ENCODE assay signal across 8 cellular contexts in the genomic region with DNA sequence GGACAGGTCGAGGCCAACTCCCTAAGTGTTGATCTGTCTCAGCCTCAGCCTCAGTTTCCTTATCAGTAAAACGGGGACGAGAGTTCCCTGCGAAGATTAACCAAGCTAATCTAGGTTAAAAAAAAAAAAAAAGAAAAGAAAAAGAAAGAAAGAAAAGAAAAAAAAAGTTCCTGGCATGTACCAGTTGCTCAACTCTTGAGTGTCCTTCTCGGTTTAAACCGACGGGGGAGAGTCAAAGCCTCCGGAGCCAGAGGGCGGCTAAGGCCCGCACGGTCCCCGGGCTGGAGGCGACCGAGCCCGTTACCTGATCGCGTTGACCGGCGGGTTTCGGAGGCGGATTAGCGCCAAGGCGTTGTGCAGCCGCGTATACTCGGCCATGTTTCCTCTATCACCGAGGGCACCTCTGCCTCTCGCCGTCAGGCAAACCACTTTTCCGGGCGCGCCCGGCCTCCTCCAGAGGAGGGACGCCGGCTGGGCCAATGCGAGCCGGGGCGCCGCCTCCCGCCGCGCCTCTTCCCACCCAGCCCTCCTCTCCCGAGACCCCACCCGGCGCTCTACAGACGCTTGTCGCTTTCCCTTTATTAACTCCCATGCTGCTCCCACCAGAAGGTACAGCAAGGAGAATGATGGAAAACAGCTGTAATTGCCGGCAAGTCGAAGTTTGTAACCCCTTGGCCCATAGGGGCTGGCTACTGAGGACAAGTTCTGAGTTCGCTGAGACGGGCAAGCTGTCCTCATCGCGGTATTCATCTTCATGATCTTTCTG. TPM values are rescaled to one million over a fixed set of nuclear protein-coding genes. Genes with fewer than 3 reads are reported as not detected.
A peak's percentile ranks its signal among the peaks of the same experiment; 100 is the strongest.
DNase-seq lines count a peak whose midpoint lies in the region; ATAC-seq and TF ChIP-seq lines count a peak whose summit lies in the region.

Gene EHHADH (minus strand): TSS at position 405 of the 766 bp plus-strand sequence. CDS start 27 bp downstream, at position 378.

- DNase-seq in GM12865 (ENCODE audit: low read depth) = peak; percentile 74
- peak; percentile 66 for DNase-seq in NCI-H748 (lab: John Stamatoyannopoulos, UW; ENCODE audit: unreplicated experiment)
- peak; percentile 56 for DNase-seq in activated CD8-positive, alpha-beta memory T cell treated with anti-CD3 and anti-CD28 coated beads, Interleukin-2, amount 50 U/mL, for 4 hours
- DNase-seq in epidermal melanocyte (ENCODE audit: insufficient read length, low spot score) = peak; percentile 77
- DNase-seq in middle frontal gyrus (ENCODE audit: extremely low spot score, low spot score) = peak; percentile 5
- DNase-seq in stimulated activated CD8-positive, alpha-beta memory T cell treated with anti-CD3 and anti-CD28 coated beads, Interleukin-2, amount 100 ng/mL, for 48 hours (ENCODE audit: low read depth in 2 of 2) = peak; percentile 49 to 50
- no peak for DNase-seq in Karpas-422

- peak within 1 kb of the TSS; percentile 55 for H3K4me3 ChIP-seq in GM12865 (ENCODE audit: low read depth, low read length)
- no peak within 1 kb of the TSS for H3K4me3 ChIP-seq in Karpas-422 (ENCODE audit: low read length)

- no peaks in the 10 kb centered on the region for H3K4me1 ChIP-seq in Karpas-422 (ENCODE audit: low read length)

- H3K27ac ChIP-seq in Karpas-422 (ENCODE audit: low read length) = no peak within 1 kb of the TSS

- H2AFZ ChIP-seq in Karpas-422 (ENCODE audit: low read length) = no peak within 1 kb of the TSS

- no peaks in the 10 kb centered on the region for H3K9me3 ChIP-seq in Karpas-422 (ENCODE audit: low read length)

- no peaks in the 10 kb centered on the region for H4K20me1 ChIP-seq in Karpas-422 (ENCODE audit: insufficient read depth, low read depth, low read length)

- no peaks in the 10 kb centered on the region for H3K27me3 ChIP-seq in Karpas-422 (ENCODE audit: low read length)

- no peaks in the 10 kb centered on the region for H3K36me3 ChIP-seq in Karpas-422 (ENCODE audit: insufficient read depth, low read length)

- H3K9me2 ChIP-seq in Karpas-422 (replicated peaks; ENCODE audit: insufficient read depth, low read length) = no peaks in the 10 kb centered on the region

- no peaks in the 10 kb centered on the region for H3K79me2 ChIP-seq in Karpas-422 (ENCODE audit: low read length)

- H3K4me2 ChIP-seq in Karpas-422 (ENCODE audit: low read depth, low read length, poor library complexity, severe bottlenecking) = no peak within 1 kb of the TSS

- ATAC-seq in HG02981 (IDR thresholded peaks at IDR 0.05; ENCODE audit: unreplicated experiment) = peak; percentile 87

- no peak within 1 kb of the TSS for H3K9ac ChIP-seq in Karpas-422 (ENCODE audit: low read length)

- TF ChIP-seq CTCF in GM12865 (IDR thresholded peaks at IDR 0.05; ENCODE audit: insufficient read depth, low read depth, low read length, missing control alignments) = no peak

RNA-seq across cellular contexts. Expression of gene EHHADH, which starts in this region (rescaled TPM):
- not detected in 2 replicates for total RNA-seq in Karpas-422 (2014; rRNA removed; shearing (Covaris generic); ENCODE audit: low replicate concordance)
